Comparison of ENCODE assay signal across 8 cellular contexts in genomic region chr1:54800041-54800898, GRCh38. TPM values are rescaled to one million over a fixed set of nuclear protein-coding genes. Genes with fewer than 3 reads are reported as not detected.
DNase-seq lines count a peak whose midpoint lies in the region; ATAC-seq and TF ChIP-seq lines count a peak whose summit lies in the region.

No MANE protein-coding gene starts in this region.

- H4K20me1 ChIP-seq in KMS-11 (ENCODE audit: insufficient read depth) = no peaks in the 10 kb centered on the region
- no peaks in the 10 kb centered on the region for H4K20me1 ChIP-seq in neural progenitor cell (ENCODE audit: low read depth)

- H3K27ac ChIP-seq in KMS-11 (peak overlapping the region; percentile 55; the same call in 1 of the 2 replicates), epithelial cell of prostate (peak overlapping the region; percentile 58), neural progenitor cell (no peak overlapping the region)

- peaks cover 11% of the 10 kb centered on the region for H3K4me1 ChIP-seq in KMS-11 (ENCODE audit: low read depth, poor library complexity, severe bottlenecking)
- no peaks in the 10 kb centered on the region for H3K4me1 ChIP-seq in neural progenitor cell

- H3K9me3 ChIP-seq in neural progenitor cell (ENCODE audit: low read depth) = no peaks in the 10 kb centered on the region

- no peak overlapping the region for H3K9ac ChIP-seq in KMS-11
- no peak overlapping the region for H3K9ac ChIP-seq in neural progenitor cell

- H3K36me3 ChIP-seq in KMS-11 (ENCODE audit: insufficient read depth) = no peaks in the 10 kb centered on the region
- H3K36me3 ChIP-seq in neural progenitor cell = no peaks in the 10 kb centered on the region

- DNase-seq in CD14-positive monocyte (ENCODE audit: low spot score) = no peak
- DNase-seq in epithelial cell of prostate (ENCODE audit: low read depth, low spot score) = no peak
- DNase-seq in neural progenitor cell (ENCODE audit: low spot score) = no peak
- no peak for DNase-seq in AG20443 (ENCODE audit: low spot score)
- DNase-seq in stimulated activated CD4-positive, alpha-beta T cell treated with anti-CD3 and anti-CD28 coated beads, Interleukin-4, amount 100 ng/mL, for 1 hour = no peak
- DNase-seq in NCI-H2227 treated with DMSO at 0.1 percent for 48 hours (lab: John Stamatoyannopoulos, UW) = no peak

- no peak overlapping the region for H3K27ac Mint-ChIP-seq in CD14-positive monocyte
- H3K27ac Mint-ChIP-seq in neural progenitor cell = no peak overlapping the region

- ATAC-seq in HG03097 (IDR thresholded peaks at IDR 0.05; ENCODE audit: low FRiP score, unreplicated experiment) = no peak

- peaks cover 0 to 5% (median 0%) of the 10 kb centered on the region in 7 donors for H3K9me3 Mint-ChIP-seq in CD14-positive monocyte
- no peaks in the 10 kb centered on the region for H3K9me3 Mint-ChIP-seq in neural progenitor cell

- intact Hi-C loops in CD14-positive monocyte (cut with micrococcal nuclease) = no loop called here

- H3K4me1 Mint-ChIP-seq in CD14-positive monocyte (peaks cover 20% of the 10 kb centered on the region), neural progenitor cell (peaks cover 8% of the 10 kb centered on the region)

- H2AFZ ChIP-seq in KMS-11 (ENCODE audit: low read depth) = no peak overlapping the region
- H2AFZ ChIP-seq in neural progenitor cell (replicated peaks) = no peak overlapping the region

- H3K79me2 ChIP-seq in KMS-11 (ENCODE audit: insufficient read depth, low read depth) (no peaks in the 10 kb centered on the region), neural progenitor cell (ENCODE audit: low read depth) (no peaks in the 10 kb centered on the region)

- H3K27me3 ChIP-seq in KMS-11 (ENCODE audit: insufficient read depth, low read depth) = no peaks in the 10 kb centered on the region
- H3K27me3 ChIP-seq in neural progenitor cell = peaks cover 27% of the 10 kb centered on the region

- H3K36me3 Mint-ChIP-seq in CD14-positive monocyte (peaks cover 0 to 2% of the 10 kb centered on the region in 2 donors), neural progenitor cell (no peaks in the 10 kb centered on the region)

- no peak overlapping the region for H3K4me3 ChIP-seq in KMS-11 (IDR thresholded peaks at IDR 0.05; ENCODE audit: insufficient read depth, low read depth, low read length)
- H3K4me3 ChIP-seq in neural progenitor cell = no peak overlapping the region

- H3K27me3 Mint-ChIP-seq in CD14-positive monocyte (ENCODE audit: low read depth in 3 of 3) (peaks cover 22 to 38% (median 27%) of the 10 kb centered on the region in 3 donors), neural progenitor cell (ENCODE audit: insufficient read depth, low read depth) (peaks cover 3% of the 10 kb centered on the region)

- no peaks in the 10 kb centered on the region for H3F3A ChIP-seq in neural progenitor cell (ENCODE audit: low read depth)

- H3K4me2 ChIP-seq in KMS-11 = peak overlapping the region; percentile 17; the same call in 1 of the 2 replicates
- H3K4me2 ChIP-seq in neural progenitor cell = peak overlapping the region; percentile 24

- TF ChIP-seq CTCF in CD14-positive monocyte (IDR thresholded peaks at IDR 0.05) (no peak), KMS-11 (conservative IDR thresholded peaks at IDR 0.05; ENCODE audit: low read depth, low read length) (no peak), neural progenitor cell (IDR thresholded peaks at IDR 0.05) (no peak)

- H3K4me3 Mint-ChIP-seq in CD14-positive monocyte (peak overlapping the region; percentile 69 to 80), neural progenitor cell (peak overlapping the region; percentile 49)

RNA-seq across cellular contexts. Expression of gene TTC22, which starts 0.9 kb away (rescaled TPM):
- under 1 TPM in 1 of 2 donors, not detected in 1; 0.04 TPM for polyA plus RNA-seq in CD14-positive monocyte
- total RNA-seq in neural progenitor cell (ENCODE audit: low replicate concordance) = not detected in 2 replicates

RNA-seq across cellular contexts. Expression of gene PARS2, which starts 35.9 kb away (rescaled TPM):
- 1 to 10 TPM in 1 of 2 donors, under 1 TPM in 1; 0.92 to 1.2 TPM for polyA plus RNA-seq in CD14-positive monocyte
- total RNA-seq in neural progenitor cell (ENCODE audit: low replicate concordance) = 5.4 and 11.0 TPM in 2 replicates
